Comparison of ENCODE assay signal across 1 cellular context in the genomic region with DNA sequence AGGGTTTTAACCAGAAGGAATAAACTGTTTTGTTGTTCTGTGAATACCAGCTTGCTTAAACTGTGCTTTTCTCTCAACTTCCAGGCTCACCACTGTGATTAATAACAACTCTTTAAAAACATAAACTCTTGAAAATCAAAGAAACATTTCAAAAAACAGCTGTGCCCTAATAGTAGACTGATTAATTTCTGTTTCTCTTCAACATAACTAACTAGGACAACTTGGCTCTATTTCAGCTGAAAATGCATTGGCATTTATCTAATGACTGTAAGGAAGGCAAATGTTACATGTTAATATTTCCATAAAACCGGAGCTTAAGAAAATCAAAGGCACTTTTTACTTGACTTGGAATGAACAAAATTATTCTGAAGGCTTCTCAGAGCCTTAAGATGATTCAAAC.
TF ChIP-seq lines count a peak whose summit lies in the region.

No MANE protein-coding gene starts in this region.

TF ChIP-seq in SK-N-SH, 30 proteins besides CTCF, POLR2A, EP300 and RAD21:
- TF ChIP-seq JUND (IDR thresholded peaks at IDR 0.05), result peak; percentile 28; the same call in 1 of the 2 replicates
- TF ChIP-seq EZH2phosphoT487 (IDR thresholded peaks at IDR 0.05; ENCODE audit: borderline replicate concordance, low read depth), result no peak
- TF ChIP-seq POLR2AphosphoS5 (IDR thresholded peaks at IDR 0.05; ENCODE audit: low read depth, low read length), result peak; percentile 49; the same call in 1 of the 2 replicates
- no peak for TF ChIP-seq RXRA (IDR thresholded peaks at IDR 0.05; ENCODE audit: borderline replicate concordance, low read depth)
- TF ChIP-seq, protein P1, sequence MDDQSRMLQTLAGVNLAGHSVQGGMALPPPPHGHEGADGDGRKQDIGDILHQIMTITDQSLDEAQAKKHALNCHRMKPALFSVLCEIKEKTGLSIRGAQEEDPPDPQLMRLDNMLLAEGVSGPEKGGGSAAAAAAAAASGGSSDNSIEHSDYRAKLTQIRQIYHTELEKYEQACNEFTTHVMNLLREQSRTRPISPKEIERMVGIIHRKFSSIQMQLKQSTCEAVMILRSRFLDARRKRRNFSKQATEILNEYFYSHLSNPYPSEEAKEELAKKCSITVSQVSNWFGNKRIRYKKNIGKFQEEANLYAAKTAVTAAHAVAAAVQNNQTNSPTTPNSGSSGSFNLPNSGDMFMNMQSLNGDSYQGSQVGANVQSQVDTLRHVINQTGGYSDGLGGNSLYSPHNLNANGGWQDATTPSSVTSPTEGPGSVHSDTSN (IDR thresholded peaks at IDR 0.05), result peak; percentile 81
- TF ChIP-seq GATA2 (CRISPR knock-in tag; IDR thresholded peaks at IDR 0.05), result 0 out of 2 replicates have a peak, but pooled peaks have one; percentile 9
- TF ChIP-seq RCOR1 (IDR thresholded peaks at IDR 0.05; ENCODE audit: low read length), result peak; percentile 45; the same call in 1 of the 2 replicates
- 0 out of 2 replicates have a peak, but pooled peaks have one; percentile 9 for TF ChIP-seq MEF2A (IDR thresholded peaks at IDR 0.05; ENCODE audit: borderline replicate concordance, low read depth)
- no peak for TF ChIP-seq MXI1 (IDR thresholded peaks at IDR 0.05; ENCODE audit: low read depth, low read length)
- TF ChIP-seq NFIC (IDR thresholded peaks at IDR 0.05; ENCODE audit: borderline replicate concordance), result peak; percentile 68; the same call in 1 of the 2 replicates
- TF ChIP-seq RFX5 (IDR thresholded peaks at IDR 0.05; ENCODE audit: low read length), result no peak
- peak; percentile 96 for TF ChIP-seq TCF12 (IDR thresholded peaks at IDR 0.05)
- TF ChIP-seq FOXM1 (IDR thresholded peaks at IDR 0.05; ENCODE audit: low read depth), result peak; percentile 47; the same call in 1 of the 2 replicates
